Comparison of ENCODE assay signal across 9 cellular contexts in genomic region chr11:60978546-60979380, GRCh38.
DNase-seq lines count a peak whose midpoint lies in the region; ATAC-seq lines count a peak whose summit lies in the region.
"Had no signal": no experiment of that assay in that cellular context is flagged by ENCODE, and none has a peak within 500 bp of the region (broad histone marks: within the 10 kb centered on the region; RNA-seq: fewer than 3 reads in every experiment).

No MANE protein-coding gene starts in this region.

- DNase-seq in Kasumi-1 (lab: John Stamatoyannopoulos, UW) (peak; percentile 44 to 69), glomerular visceral epithelial cell (ENCODE audit: extremely low spot score) (no peak), D341Med (ENCODE audit: low spot score) (no peak), NK-92 (lab: John Stamatoyannopoulos, UW; ENCODE audit: unreplicated experiment) (no peak), NCI-H226 (no peak)
- DNase-seq in activated CD4-positive, alpha-beta T cell treated with anti-CD3 and anti-CD28 coated beads for 48 hours, result peak; percentile 90
- peak; percentile 40 to 43 (median 40) for DNase-seq in effector memory CD8-positive, alpha-beta T cell
- DNase-seq in stimulated activated CD8-positive, alpha-beta memory T cell treated with anti-CD3 and anti-CD28 coated beads, Interleukin-7, amount 100 ng/mL, for 4 hours (ENCODE audit: low read depth in 2 of 2), result peak; percentile 27 to 48

- peak; percentile 87 for ATAC-seq in effector memory CD8-positive, alpha-beta T cell (replicated peaks)

- peaks cover 58 to 69% of the 10 kb centered on the region in 2 donors for H3K4me1 Mint-ChIP-seq in effector memory CD8-positive, alpha-beta T cell (ENCODE audit: low read depth in 2 of 2)

- peak overlapping the region; percentile 76 to 81 for H3K4me3 Mint-ChIP-seq in effector memory CD8-positive, alpha-beta T cell
- H3K4me3 Mint-ChIP-seq: neural progenitor cell had no signal

- H3K36me3 Mint-ChIP-seq in effector memory CD8-positive, alpha-beta T cell (ENCODE audit: insufficient read depth), result peaks cover 39% of the 10 kb centered on the region
- H3K36me3 Mint-ChIP-seq: neural progenitor cell had no signal

- no peaks in the 10 kb centered on the region for H3K9me3 Mint-ChIP-seq in effector memory CD8-positive, alpha-beta T cell
- H3K9me3 Mint-ChIP-seq: neural progenitor cell had no signal

- peak overlapping the region; percentile 79 to 87 for H3K27ac Mint-ChIP-seq in effector memory CD8-positive, alpha-beta T cell
- H3K27ac Mint-ChIP-seq: neural progenitor cell had no signal

- no peaks in the 10 kb centered on the region for H3K27me3 Mint-ChIP-seq in effector memory CD8-positive, alpha-beta T cell

Comparison
In these comparisons a context has a peak if more than half of its experiments do, and no peak if none do; other contexts are left out.
1. DNase-seq: peak in Kasumi-1 (2 of 2), activated CD4-positive, alpha-beta T cell treated with anti-CD3 and anti-CD28 coated beads for 48 hours (single experiment), effector memory CD8-positive, alpha-beta T cell (3 of 3) and stimulated activated CD8-positive, alpha-beta memory T cell treated with anti-CD3 and anti-CD28 coated beads, Interleukin-7, amount 100 ng/mL, for 4 hours (2 of 2); none in glomerular visceral epithelial cell (single experiment), D341Med (single experiment), NK-92 (single experiment) and NCI-H226 (single experiment).